In genomic region chr9:75001719-75002421, GRCh38 we compare ENCODE assay signal across 8 cellular contexts. TPM values are rescaled to one million over a fixed set of nuclear protein-coding genes. Genes with fewer than 3 reads are reported as not detected.
DNase-seq lines count a peak whose midpoint lies in the region; ATAC-seq and TF ChIP-seq lines count a peak whose summit lies in the region.

No MANE protein-coding gene starts in this region.

- H3K36me3 ChIP-seq in left ventricle myocardium inferior, result peaks cover 7% of the 10 kb centered on the region

- H3K27ac ChIP-seq in left ventricle myocardium inferior (replicated peaks), result no peak overlapping the region

- peak; percentile 85 for DNase-seq in DMS153 treated with DMSO at 0.1 percent for 48 hours (lab: John Stamatoyannopoulos, UW; ENCODE audit: unreplicated experiment)
- DNase-seq in NCI-H2227 (lab: John Stamatoyannopoulos, UW; ENCODE audit: unreplicated experiment), result peak; percentile 73
- DNase-seq in amniotic epithelial cell (ENCODE audit: low read depth), result peak; percentile 82
- no peak for DNase-seq in left ventricle myocardium inferior
- DNase-seq in putamen (ENCODE audit: low spot score), result peak; percentile 81
- DNase-seq in posterior vena cava (ENCODE audit: low spot score), result no peak

- no peaks in the 10 kb centered on the region for H3K27me3 ChIP-seq in left ventricle myocardium inferior (ENCODE audit: low read depth)

- peak; percentile 87 for ATAC-seq in GM19328 (IDR thresholded peaks at IDR 0.05; ENCODE audit: unreplicated experiment)
- ATAC-seq in HG03175 (IDR thresholded peaks at IDR 0.05; ENCODE audit: unreplicated experiment), result peak; percentile 93

- H3K4me1 ChIP-seq in left ventricle myocardium inferior, result peaks cover 5% of the 10 kb centered on the region

- intact Hi-C loops in left ventricle myocardium inferior (cut with micrococcal nuclease) (loop anchor here (2.0 kb wide), 1 partner anchor 225 kb away; no protein-coding TSS in a partner anchor), posterior vena cava (cut with DNase I) (loop anchor here in 1 of 2 donors (5.0 kb wide), 1 partner anchor 225 kb away; no protein-coding TSS in a partner anchor)

- no peaks in the 10 kb centered on the region for H3K9me3 ChIP-seq in left ventricle myocardium inferior (replicated peaks)

- TF ChIP-seq CTCF in left ventricle myocardium inferior (IDR thresholded peaks at IDR 0.05; ENCODE audit: borderline replicate concordance), result peak; percentile 84

- H3K4me3 ChIP-seq in left ventricle myocardium inferior, result no peak overlapping the region

RNA-seq across cellular contexts. Expression of gene CARNMT1, which starts 26.2 kb away (rescaled TPM):
- total RNA-seq in left ventricle myocardium inferior, result 11.7 TPM
- total RNA-seq in posterior vena cava, result 10 to 100 TPM; 11.2 to 12.3 TPM

RNA-seq across cellular contexts. Expression of gene C9orf40, which starts 49.2 kb away (rescaled TPM):
- 2.0 TPM for total RNA-seq in left ventricle myocardium inferior
- total RNA-seq in posterior vena cava, result 1 to 10 TPM; 4.1 to 5.1 TPM

Comparison
In these comparisons a context has a peak if more than half of its experiments do, and no peak if none do; other contexts are left out.
1. DNase-seq: peak in DMS153 treated with DMSO at 0.1 percent for 48 hours (single experiment), NCI-H2227 (single experiment), amniotic epithelial cell (single experiment) and putamen (single experiment); none in left ventricle myocardium inferior (single experiment) and posterior vena cava (single experiment).